36 cellular contexts compared by ENCODE assay signal in the genomic region with DNA sequence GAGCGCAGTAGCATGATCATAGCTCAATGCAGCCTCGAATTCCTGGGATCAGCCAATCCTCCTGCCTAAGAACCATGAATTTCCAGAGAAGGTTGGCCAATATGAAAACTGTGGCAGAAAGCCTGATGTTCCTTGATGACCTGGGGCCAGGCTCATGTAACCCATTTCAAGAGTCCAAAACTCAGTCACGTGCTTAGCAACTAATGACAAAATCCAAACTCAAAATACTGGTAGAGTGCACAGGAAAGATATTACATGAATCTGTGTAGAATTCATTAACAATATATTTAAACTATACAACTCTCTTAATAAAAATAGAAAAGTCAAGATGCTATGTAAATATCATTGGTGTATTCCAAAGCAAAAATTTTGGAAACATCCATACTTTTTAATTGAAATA.
"Had no signal": no experiment of that assay in that cellular context is flagged by ENCODE, and none has a peak within 500 bp of the region (broad histone marks: within the 10 kb centered on the region; RNA-seq: fewer than 3 reads in every experiment).

No MANE protein-coding gene starts in this region.

- H3K27me3 ChIP-seq: MG63 had no signal

- DNase-seq: Karpas-422, Kasumi-1, MG63, MM.1S, MV-4-11, NCI-H1048, NCI-H1092, NCI-H1092 treated with DMSO at 0.1 percent for 48 hours, NCI-H1105, NCI-H1105 treated with DMSO at 0.1 percent for 48 hours, NCI-H1417, NCI-H1417 treated with DMSO at 0.1 percent for 48 hours, NCI-H1436, NCI-H1436 treated with DMSO at 0.1 percent for 48 hours, NCI-H146, NCI-H1694, NCI-H1694 treated with DMSO at 0.1 percent for 48 hours, NCI-H187, NCI-H187 treated with DMSO at 0.1 percent for 48 hours, NCI-H1930, NCI-H2029, NCI-H2029 treated with DMSO at 0.1 percent for 48 hours, NCI-H2081, NCI-H2081 treated with DMSO at 0.1 percent for 48 hours, NCI-H2107, NCI-H2171, NCI-H2171 treated with DMSO at 0.1 percent for 48 hours, NCI-H2227 treated with DMSO at 0.1 percent for 48 hours, NCI-H226, NCI-H345, NCI-H446, NCI-H446 treated with DMSO at 0.1 percent for 48 hours, NCI-H510A, NCI-H510A treated with DMSO at 0.1 percent for 48 hours, NCI-H524, NCI-H524 treated with DMSO at 0.1 percent for 48 hours had no signal

- H3K36me3 ChIP-seq: MG63 had no signal

- H3K4me3 ChIP-seq: MG63 had no signal

- H3K9me3 ChIP-seq: MG63 had no signal
